In the genomic region with DNA sequence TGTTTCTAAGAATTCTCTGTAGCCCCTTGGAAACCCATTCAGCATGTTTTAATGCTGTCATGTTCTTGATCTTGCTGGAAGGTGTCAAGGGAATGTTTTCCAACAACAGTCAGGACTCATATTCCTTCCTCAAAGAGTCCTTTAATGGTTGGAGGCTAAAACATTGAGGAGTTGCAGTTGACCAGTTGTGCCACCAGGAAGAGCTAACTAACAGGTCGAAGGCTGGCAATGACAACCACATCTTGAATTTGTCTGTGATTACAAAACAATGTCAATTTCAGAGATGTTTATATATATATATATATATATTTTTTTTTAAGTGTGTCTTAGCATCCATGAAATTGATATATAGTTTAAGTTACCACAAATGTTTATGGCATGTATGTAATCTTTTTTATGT, we compare ENCODE assay signal across 1 cellular context.
TF ChIP-seq lines count a peak whose summit lies in the region.

No MANE protein-coding gene starts in this region.

TF ChIP-seq in IMR-90, 13 proteins besides CTCF, POLR2A, EP300 and RAD21 (continued from another document):
- TF ChIP-seq RFX5 (IDR thresholded peaks at IDR 0.05; ENCODE audit: low read depth, low read length) (no peak), SMC3 (IDR thresholded peaks at IDR 0.05; ENCODE audit: low read depth, low read length) (no peak)
- TF ChIP-seq, protein P1, sequence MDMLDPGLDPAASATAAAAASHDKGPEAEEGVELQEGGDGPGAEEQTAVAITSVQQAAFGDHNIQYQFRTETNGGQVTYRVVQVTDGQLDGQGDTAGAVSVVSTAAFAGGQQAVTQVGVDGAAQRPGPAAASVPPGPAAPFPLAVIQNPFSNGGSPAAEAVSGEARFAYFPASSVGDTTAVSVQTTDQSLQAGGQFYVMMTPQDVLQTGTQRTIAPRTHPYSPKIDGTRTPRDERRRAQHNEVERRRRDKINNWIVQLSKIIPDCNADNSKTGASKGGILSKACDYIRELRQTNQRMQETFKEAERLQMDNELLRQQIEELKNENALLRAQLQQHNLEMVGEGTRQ (IDR thresholded peaks at IDR 0.05; ENCODE audit: low read depth, low read length): no peak
